Comparison of ENCODE assay signal across 13 cellular contexts in the genomic region with DNA sequence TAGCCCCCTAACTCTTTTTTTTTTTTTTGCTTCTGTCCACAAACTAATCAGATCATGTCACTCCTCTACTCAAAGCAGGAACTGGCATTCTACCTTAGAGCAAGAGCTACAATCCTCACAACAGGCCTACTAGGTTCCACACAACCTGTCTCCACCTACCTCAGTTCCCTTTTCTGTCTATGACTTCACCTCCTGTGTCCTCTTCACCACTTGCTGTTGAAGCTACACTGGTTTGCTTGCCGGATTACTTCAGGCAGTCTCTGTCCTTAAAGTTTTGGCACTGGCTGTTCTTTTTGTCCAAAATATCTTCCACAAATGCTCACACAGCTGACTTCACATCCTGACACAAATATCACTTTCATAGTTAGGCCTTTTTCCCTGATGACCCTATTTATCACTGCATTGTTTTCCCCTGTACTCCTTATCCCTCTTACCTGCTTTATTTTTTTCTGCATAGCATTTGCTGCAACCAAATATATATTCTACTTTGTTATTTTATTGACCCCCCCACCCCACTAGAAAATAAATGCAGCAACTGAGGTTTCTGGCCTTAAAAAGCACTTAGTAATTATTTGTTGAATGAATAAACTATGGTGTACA.
DNase-seq lines count a peak whose midpoint lies in the region; ATAC-seq and TF ChIP-seq lines count a peak whose summit lies in the region.
"Had no signal": no experiment of that assay in that cellular context is flagged by ENCODE, and none has a peak within 500 bp of the region (broad histone marks: within the 10 kb centered on the region; RNA-seq: fewer than 3 reads in every experiment).

No MANE protein-coding gene starts in this region.

- H4K20me1 ChIP-seq in PC-9 (ENCODE audit: insufficient read depth) = peaks cover 97% of the 10 kb centered on the region

- DNase-seq in G401 (ENCODE audit: low spot score) (peak; percentile 56), dermis blood vessel endothelial cell (peak; percentile 31), nephron progenitor cell (no peak), left lobe of liver (ENCODE audit: low spot score) (no peak), PC-9 (no peak), OCI-M1 (lab: John Stamatoyannopoulos, UW) (no peak)
- no peak for DNase-seq in activated CD4-positive, CD25-positive, alpha-beta regulatory T cell (lab: John Stamatoyannopoulos, UW)
- DNase-seq: activated naive CD8-positive, alpha-beta T cell treated with anti-CD3 and anti-CD28 coated beads, Interleukin-2, amount 10 ng/mL, durations not matched to agents 7 days and 5 days; mesenchymal stem cell; SHP77; sigmoid colon had no signal

- no peaks in the 10 kb centered on the region for H3K27me3 ChIP-seq in PC-9 (ENCODE audit: insufficient read depth, low read depth)
- H3K27me3 ChIP-seq: sigmoid colon, vagina had no signal

- in situ Hi-C loops in G401 (cut with HindIII; ENCODE audit: low sequenced_read_pairs) = no loop called here

- H3K9me3 Mint-ChIP-seq in IgD-negative memory B cell (no peaks in the 10 kb centered on the region), nephron progenitor cell (no peaks in the 10 kb centered on the region)
- H3K9me3 Mint-ChIP-seq: activated naive CD8-positive, alpha-beta T cell treated with anti-CD3 and anti-CD28 coated beads, Interleukin-2, amount 10 ng/mL, durations not matched to agents 7 days and 5 days had no signal

- H3K4me3 Mint-ChIP-seq in IgD-negative memory B cell (peak overlapping the region in 1 of 4 donors; percentile 79), nephron progenitor cell (no peak overlapping the region)

- H3K36me3 Mint-ChIP-seq in IgD-negative memory B cell = no peaks in the 10 kb centered on the region
- H3K36me3 Mint-ChIP-seq in nephron progenitor cell (ENCODE audit: low read depth) = peaks cover 25% of the 10 kb centered on the region

- no peak overlapping the region for H2AFZ ChIP-seq in PC-9

- H3K79me2 ChIP-seq in PC-9 (ENCODE audit: low read depth) = peaks cover 98% of the 10 kb centered on the region

- no peak for TF ChIP-seq CTCF in nephron progenitor cell (IDR thresholded peaks at IDR 0.05)
- TF ChIP-seq CTCF in PC-9 (conservative IDR thresholded peaks at IDR 0.05) = no peak

- peaks cover 17% of the 10 kb centered on the region; the same call in 1 of the 2 replicates for H3F3A ChIP-seq in PC-9 (ENCODE audit: insufficient read depth, low read depth)

- H3K27ac Mint-ChIP-seq in IgD-negative memory B cell = peak overlapping the region in 2 of 3 donors; percentile 1 to 89
- peak overlapping the region; percentile 28 for H3K27ac Mint-ChIP-seq in nephron progenitor cell

- intact Hi-C loops in PC-9 (cut with micrococcal nuclease; ENCODE audit: unreplicated experiment) = no loop called here

- BruUV-seq in PC-9 (replicated peaks; lab: Mats Ljungman, UMichigan) = no TSS peak

- H3K9me3 ChIP-seq in PC-9 (ENCODE audit: insufficient read depth, low read depth) = no peaks in the 10 kb centered on the region
- H3K9me3 ChIP-seq: sigmoid colon, vagina had no signal

- CTCF ChIA-PET in PC-9 (lab: Charles Lee) = no interaction called here

- POLR2A ChIA-PET in PC-9 (lab: Charles Lee; ENCODE audit: unreplicated experiment) = interaction anchor here (0.6 kb wide), 1 partner anchor 652 kb away, joined by 7 read pairs; no protein-coding TSS in a partner anchor

- no peak overlapping the region for H3K27ac ChIP-seq in PC-9
- H3K27ac ChIP-seq: vagina had no signal

- H3K4me2 ChIP-seq in PC-9 = no peak overlapping the region

- no peak for ATAC-seq in left lobe of liver

- no peak overlapping the region for H3K4me3 ChIP-seq in PC-9
- H3K4me3 ChIP-seq: sigmoid colon, vagina had no signal

- no peaks in the 10 kb centered on the region for H3K4me1 ChIP-seq in PC-9 (replicated peaks; ENCODE audit: insufficient read depth)

- no peaks in the 10 kb centered on the region for H3K36me3 ChIP-seq in PC-9 (ENCODE audit: low read depth)
- H3K36me3 ChIP-seq: sigmoid colon, vagina had no signal

- H3K9me2 ChIP-seq in PC-9 (ENCODE audit: insufficient read depth) = no peaks in the 10 kb centered on the region

- H3K27me3 Mint-ChIP-seq in IgD-negative memory B cell (no peaks in the 10 kb centered on the region), nephron progenitor cell (ENCODE audit: low read depth, poor library complexity) (peaks cover 3% of the 10 kb centered on the region)
- H3K27me3 Mint-ChIP-seq: activated naive CD8-positive, alpha-beta T cell treated with anti-CD3 and anti-CD28 coated beads, Interleukin-2, amount 10 ng/mL, durations not matched to agents 7 days and 5 days had no signal

- peaks cover 55 to 65% (median 58%) of the 10 kb centered on the region in 3 donors for H3K4me1 Mint-ChIP-seq in IgD-negative memory B cell
- H3K4me1 Mint-ChIP-seq in nephron progenitor cell = peaks cover 56% of the 10 kb centered on the region

Comparison
In these comparisons a context has a peak if more than half of its experiments do, and no peak if none do; other contexts are left out.
1. DNase-seq: peak in G401 (single experiment) and dermis blood vessel endothelial cell (single experiment); none in nephron progenitor cell (single experiment), left lobe of liver (single experiment), activated CD4-positive, CD25-positive, alpha-beta regulatory T cell (0 of 4), PC-9 (0 of 2) and OCI-M1 (single experiment).